ENCODE assay signal across 11 cellular contexts in the genomic region with DNA sequence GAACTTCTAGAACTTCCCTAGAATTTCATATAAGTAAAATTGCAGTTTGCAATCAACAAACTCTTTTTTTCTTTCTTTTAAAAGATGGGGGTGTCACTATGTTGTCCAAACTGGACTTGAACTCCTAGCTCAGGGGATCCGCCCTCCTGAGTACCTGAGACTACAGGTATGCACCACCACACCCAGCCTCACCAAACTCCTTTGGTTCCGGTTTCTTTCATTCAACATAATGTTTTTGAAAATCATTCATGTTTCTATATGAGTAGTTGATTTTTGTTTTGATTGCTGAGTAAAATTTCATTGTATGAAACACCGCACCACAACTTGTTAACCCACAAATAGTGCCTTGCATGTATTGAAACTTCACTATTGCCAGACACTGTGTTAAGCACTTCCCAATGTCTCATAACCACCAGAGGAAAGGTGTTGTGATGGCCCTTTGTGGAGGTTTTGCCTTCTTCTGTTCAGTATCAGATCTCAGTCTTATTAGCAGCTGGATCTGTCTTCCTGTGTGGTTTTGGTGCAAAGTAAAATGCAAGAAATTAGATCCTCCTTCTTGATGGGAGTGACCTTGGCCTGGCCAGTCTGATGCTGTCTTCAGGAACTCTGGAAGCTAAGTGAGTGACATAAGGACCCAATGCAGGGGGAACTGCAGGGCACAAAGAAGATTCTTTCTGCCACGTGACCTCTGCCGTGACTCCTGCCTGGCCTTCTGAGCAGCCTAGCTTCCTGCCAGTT.
DNase-seq lines count a peak whose midpoint lies in the region; ATAC-seq lines count a peak whose summit lies in the region.
"Had no signal": no experiment of that assay in that cellular context is flagged by ENCODE, and none has a peak within 500 bp of the region (broad histone marks: within the 10 kb centered on the region; RNA-seq: fewer than 3 reads in every experiment).

No MANE protein-coding gene starts in this region.

- H3K27me3 Mint-ChIP-seq in activated CD4-positive, alpha-beta T cell treated with anti-CD3 and anti-CD28 coated beads, Interleukin-2, amount 10 ng/mL, durations not matched to agents 7 days and 5 days = no peaks in the 10 kb centered on the region
- H3K27me3 Mint-ChIP-seq in natural killer cell treated with Interleukin-12 subunit alpha and Interleukin-12 subunit beta and Interleukin-15 and Interleukin-18, amount 100 ng/mL, for 72 hours = no peaks in the 10 kb centered on the region

- CTCF ChIA-PET in activated CD4-positive, alpha-beta T cell treated with anti-CD3 and anti-CD28 coated beads, Interleukin-2, amount 10 ng/mL, durations not matched to agents 7 days and 5 days (lab: Charles Lee) = no interaction called here

- intact Hi-C loops in sciatic nerve (cut with DNase I) = no loop called here

- H3K4me1 Mint-ChIP-seq in activated CD4-positive, alpha-beta T cell treated with anti-CD3 and anti-CD28 coated beads, Interleukin-2, amount 10 ng/mL, durations not matched to agents 7 days and 5 days = peaks cover 6% of the 10 kb centered on the region
- peaks cover 13 to 14% of the 10 kb centered on the region in 2 donors for H3K4me1 Mint-ChIP-seq in natural killer cell treated with Interleukin-12 subunit alpha and Interleukin-12 subunit beta and Interleukin-15 and Interleukin-18, amount 100 ng/mL, for 72 hours (ENCODE audit: low read depth in 2 of 2)

- H3K4me3 Mint-ChIP-seq in activated CD4-positive, alpha-beta T cell treated with anti-CD3 and anti-CD28 coated beads, Interleukin-2, amount 10 ng/mL, durations not matched to agents 7 days and 5 days = no peak overlapping the region
- no peak overlapping the region for H3K4me3 Mint-ChIP-seq in natural killer cell treated with Interleukin-12 subunit alpha and Interleukin-12 subunit beta and Interleukin-15 and Interleukin-18, amount 100 ng/mL, for 72 hours

- H3K36me3 Mint-ChIP-seq in activated CD4-positive, alpha-beta T cell treated with anti-CD3 and anti-CD28 coated beads, Interleukin-2, amount 10 ng/mL, durations not matched to agents 7 days and 5 days (ENCODE audit: low read depth) = no peaks in the 10 kb centered on the region
- H3K36me3 Mint-ChIP-seq in natural killer cell treated with Interleukin-12 subunit alpha and Interleukin-12 subunit beta and Interleukin-15 and Interleukin-18, amount 100 ng/mL, for 72 hours = no peaks in the 10 kb centered on the region

- no peaks in the 10 kb centered on the region for H3K9me3 Mint-ChIP-seq in activated CD4-positive, alpha-beta T cell treated with anti-CD3 and anti-CD28 coated beads, Interleukin-2, amount 10 ng/mL, durations not matched to agents 7 days and 5 days
- no peaks in the 10 kb centered on the region for H3K9me3 Mint-ChIP-seq in natural killer cell treated with Interleukin-12 subunit alpha and Interleukin-12 subunit beta and Interleukin-15 and Interleukin-18, amount 100 ng/mL, for 72 hours

- no peak overlapping the region for H3K27ac Mint-ChIP-seq in activated CD4-positive, alpha-beta T cell treated with anti-CD3 and anti-CD28 coated beads, Interleukin-2, amount 10 ng/mL, durations not matched to agents 7 days and 5 days
- H3K27ac Mint-ChIP-seq in natural killer cell treated with Interleukin-12 subunit alpha and Interleukin-12 subunit beta and Interleukin-15 and Interleukin-18, amount 100 ng/mL, for 72 hours = peak overlapping the region in 1 of 2 donors; percentile 27

- peak; percentile 10 for DNase-seq in activated CD4-positive, alpha-beta T cell treated with anti-CD3 and anti-CD28 coated beads for 48 hours
- DNase-seq in activated CD4-positive, alpha-beta T cell treated with anti-CD3 and anti-CD28 coated beads, Interleukin-2, amount 10 ng/mL, durations not matched to agents 7 days and 5 days = no peak
- no peak for DNase-seq in natural killer cell treated with Interleukin-12 subunit alpha and Interleukin-12 subunit beta and Interleukin-15 and Interleukin-18, amount 100 ng/mL, for 72 hours (ENCODE audit: low spot score)
- no peak for DNase-seq in sciatic nerve (ENCODE audit: low spot score)
- no peak for DNase-seq in NCI-H526 (lab: John Stamatoyannopoulos, UW)
- no peak for DNase-seq in stimulated activated naive CD4-positive, alpha-beta T cell treated with Interleukin-2 at 50 U/mL for 16 hours (lab: John Stamatoyannopoulos, UW)
- DNase-seq: left ventricle myocardium inferior, NCI-H1048, SHP77 treated with DMSO at 0.1 percent for 48 hours had no signal

- ATAC-seq in GM21723 (IDR thresholded peaks at IDR 0.05; ENCODE audit: unreplicated experiment) (peak; percentile 80), HG03442 (IDR thresholded peaks at IDR 0.05; ENCODE audit: unreplicated experiment) (peak; percentile 81), sciatic nerve (no peak)
- peak; percentile 85 to 91 for ATAC-seq in natural killer cell treated with Interleukin-12 subunit alpha and Interleukin-12 subunit beta and Interleukin-15 and Interleukin-18, amount 100 ng/mL, for 72 hours

- POLR2A ChIA-PET in activated CD4-positive, alpha-beta T cell treated with anti-CD3 and anti-CD28 coated beads, Interleukin-2, amount 10 ng/mL, durations not matched to agents 7 days and 5 days (lab: Charles Lee) = no interaction called here
